Comparison of ENCODE assay signal across 19 cellular contexts in genomic region chr6:23600118-23600517, GRCh38.
"Had no signal": no experiment of that assay in that cellular context is flagged by ENCODE, and none has a peak within 500 bp of the region (broad histone marks: within the 10 kb centered on the region; RNA-seq: fewer than 3 reads in every experiment).

No MANE protein-coding gene starts in this region.

- H3K4me3 ChIP-seq: MG63 had no signal

- DNase-seq: KBM-7, MG63, NCI-H1092, NCI-H1105 treated with DMSO at 0.1 percent for 48 hours, NCI-H1417 treated with DMSO at 0.1 percent for 48 hours, NCI-H146, NCI-H1694 treated with DMSO at 0.1 percent for 48 hours, NCI-H1930, NCI-H2171, NCI-H226, NCI-H446, NCI-H510A, NCI-H524 treated with DMSO at 0.1 percent for 48 hours, NCI-H774, RPMI8226, SHP77, SK-N-SH, SW 1271 had no signal

- H3K27ac ChIP-seq: HL-60 had no signal
